ENCODE assay signal across 21 cellular contexts in genomic region chr7:8051373-8051772, GRCh38.
"Had no signal": no experiment of that assay in that cellular context is flagged by ENCODE, and none has a peak within 500 bp of the region (broad histone marks: within the 10 kb centered on the region; RNA-seq: fewer than 3 reads in every experiment).

No MANE protein-coding gene starts in this region.

- H3K27me3 ChIP-seq: body of pancreas, cardiac muscle cell, heart right ventricle, thyroid gland, upper lobe of right lung had no signal

- FAIRE-seq: endometrium, small intestine had no signal

- DNase-seq: activated CD8-positive, alpha-beta memory T cell treated with anti-CD3 and anti-CD28 coated beads, Interleukin-2, amount 50 U/mL, for 48 hours; activated effector memory CD4-positive, alpha-beta T cell treated with anti-CD3 and anti-CD28 coated beads, Interleukin-2, amount 50 U/mL, for 16 hours; activated naive CD4-positive, alpha-beta T cell treated with anti-CD3 and anti-CD28 coated beads, Interleukin-2, amount 50 U/mL, for 16 hours; activated T-cell treated with anti-CD3 and anti-CD28 coated beads, Interleukin-2, amount 50 U/mL, for 48 hours; anterior cingulate cortex; body of pancreas; effector CD4-positive, alpha-beta T cell; heart right ventricle; islet precursor cell; left cardiac atrium; mesenchymal stem cell; posterior cingulate gyrus; small intestine; stimulated activated CD4-positive, alpha-beta T cell treated with anti-CD3 and anti-CD28 coated beads, Interleukin-15, amount 100 ng/mL, for 24 hours; stimulated activated naive CD4-positive, alpha-beta T cell; substantia nigra; thyroid gland; upper lobe of right lung had no signal

- ATAC-seq: body of pancreas, heart right ventricle, left cardiac atrium, sciatic nerve, upper lobe of right lung had no signal

- H3K4me3 ChIP-seq: body of pancreas, cardiac muscle cell, heart right ventricle, thyroid gland, upper lobe of right lung had no signal
